Comparison of ENCODE assay signal across 8 cellular contexts in genomic region chr2:138503652-138504051, GRCh38. TPM values are rescaled to one million over a fixed set of nuclear protein-coding genes. Genes with fewer than 3 reads are reported as not detected.
DNase-seq lines count a peak whose midpoint lies in the region; ATAC-seq, FAIRE-seq and TF ChIP-seq lines count a peak whose summit lies in the region.

No MANE protein-coding gene starts in this region.

- peaks cover 66% of the 10 kb centered on the region for H3K79me2 ChIP-seq in PC-9 (ENCODE audit: low read depth)
- peaks cover 54% of the 10 kb centered on the region for H3K79me2 ChIP-seq in endothelial cell of umbilical vein (ENCODE audit: control insufficient read depth, insufficient read depth, low read length)

- FAIRE-seq in endothelial cell of umbilical vein (lab: Jason Lieb, UNC), result no peak

- H3K27me3 ChIP-seq in PC-9 (ENCODE audit: insufficient read depth, low read depth) (no peaks in the 10 kb centered on the region), endothelial cell of umbilical vein (ENCODE audit: control insufficient read depth in 2 of 2, insufficient read depth in 2 of 2, low read length in 2 of 2) (no peaks in the 10 kb centered on the region)

- H3K4me2 ChIP-seq in PC-9, result peak overlapping the region; percentile 92
- peak overlapping the region; percentile 89 for H3K4me2 ChIP-seq in endothelial cell of umbilical vein (ENCODE audit: insufficient read depth, low read length)

- H3K4me1 ChIP-seq in PC-9 (replicated peaks; ENCODE audit: insufficient read depth) (peaks cover 41% of the 10 kb centered on the region), endothelial cell of umbilical vein (ENCODE audit: control insufficient read depth, extremely low read depth, insufficient read depth, low read length) (peaks cover 26% of the 10 kb centered on the region)

- H3K27ac ChIP-seq in PC-9 (peak overlapping the region; percentile 62), endothelial cell of umbilical vein (ENCODE audit: insufficient read depth, low read depth, low read length) (no peak overlapping the region)

- H3K9me3 ChIP-seq in PC-9 (ENCODE audit: insufficient read depth, low read depth) (no peaks in the 10 kb centered on the region), endothelial cell of umbilical vein (replicated peaks; ENCODE audit: control insufficient read depth, insufficient read depth, low read length) (no peaks in the 10 kb centered on the region)

- ATAC-seq in HG03378 (IDR thresholded peaks at IDR 0.05; ENCODE audit: unreplicated experiment), result no peak
- ATAC-seq in HG03457 (IDR thresholded peaks at IDR 0.05; ENCODE audit: unreplicated experiment), result no peak
- no peak for ATAC-seq in GM18867 (IDR thresholded peaks at IDR 0.05; ENCODE audit: unreplicated experiment)

- no peak overlapping the region for H2AFZ ChIP-seq in PC-9
- H2AFZ ChIP-seq in endothelial cell of umbilical vein (ENCODE audit: low read depth, low read length), result no peak overlapping the region

- no peaks in the 10 kb centered on the region for H3K9me1 ChIP-seq in endothelial cell of umbilical vein (replicated peaks; ENCODE audit: control insufficient read depth, extremely low read depth, insufficient read depth, low read length)

- H3F3A ChIP-seq in PC-9 (ENCODE audit: insufficient read depth, low read depth), result peaks cover 22% of the 10 kb centered on the region; the same call in 1 of the 2 replicates

- BruUV-seq in PC-9 (replicated peaks; lab: Mats Ljungman, UMichigan) (no TSS peak), endothelial cell of umbilical vein (replicated peaks; lab: Mats Ljungman, UMichigan) (no TSS peak)

- H4K20me1 ChIP-seq in PC-9 (ENCODE audit: insufficient read depth), result no peaks in the 10 kb centered on the region; the same call in 1 of the 2 replicates
- H4K20me1 ChIP-seq in endothelial cell of umbilical vein (replicated peaks; ENCODE audit: control insufficient read depth, extremely low read depth, insufficient read depth, low read length), result peaks cover 4% of the 10 kb centered on the region

- no peaks in the 10 kb centered on the region for H3K36me3 ChIP-seq in PC-9 (ENCODE audit: low read depth)
- no peaks in the 10 kb centered on the region for H3K36me3 ChIP-seq in endothelial cell of umbilical vein (ENCODE audit: control insufficient read depth in 2 of 2, extremely low read depth in 1 of 2, insufficient read depth in 2 of 2, low read length in 2 of 2)

- POLR2A ChIA-PET in PC-9 (lab: Charles Lee; ENCODE audit: unreplicated experiment), result no interaction called here
- POLR2A ChIA-PET in endothelial cell of umbilical vein (lab: Charles Lee), result no interaction called here

- CTCF ChIA-PET in PC-9 (lab: Charles Lee), result no interaction called here
- CTCF ChIA-PET in endothelial cell of umbilical vein (lab: Charles Lee), result interaction anchor here (0.9 to 2.6 kb wide), 3 partner anchors 10 to 18 kb away, joined by 3 to 7 read pairs (median 5); no protein-coding TSS in a partner anchor

- 0 out of 2 replicates have a peak, but pooled peaks cover 4% of the 10 kb centered on the region for H3K9me2 ChIP-seq in PC-9 (ENCODE audit: insufficient read depth)

- H3K4me3 ChIP-seq in PC-9, result peak overlapping the region; percentile 61
- H3K4me3 ChIP-seq in endothelial cell of umbilical vein (replicated peaks in 1 of 3; ENCODE audit: insufficient read depth in 1 of 3, low read depth in 1 of 3, low read length in 3 of 3), result peak overlapping the region in 1 of 3 experiments; percentile 96
- peak overlapping the region; percentile 80 for H3K4me3 ChIP-seq in skeletal muscle cell (ENCODE audit: low read depth, low read length)

- TF ChIP-seq CTCF in PC-9 (conservative IDR thresholded peaks at IDR 0.05) (no peak), endothelial cell of umbilical vein (IDR thresholded peaks at IDR 0.05; ENCODE audit: extremely low read depth in 1 of 2, insufficient read depth in 1 of 2, low read depth in 1 of 2, low read length in 2 of 2) (no peak)

- no peak for TF ChIP-seq POLR2A in endothelial cell of umbilical vein (IDR thresholded peaks at IDR 0.05; ENCODE audit: low read depth, low read length)

- intact Hi-C loops in PC-9 (cut with micrococcal nuclease; ENCODE audit: unreplicated experiment), result loop anchor here (5.0 to 10.0 kb wide), 4 partner anchors 81 to 541 kb away; partner anchors contain the start of genes HNMT and NXPH2
- intact Hi-C loops in endothelial cell of umbilical vein (cut with micrococcal nuclease), result loop anchor here (2.0 to 10.0 kb wide), 5 partner anchors 104 to 593 kb away; partner anchors contain the start of gene NXPH2

- dilution Hi-C loops in endothelial cell of umbilical vein (cut with MboI; ENCODE audit: extremely low pct_ligation_motif_present, low sequenced_read_pairs), result no loop called here

- DNase-seq in DMS 273 (lab: John Stamatoyannopoulos, UW; ENCODE audit: unreplicated experiment) (peak; percentile 11), DMS 273 treated with DMSO at 0.1 percent for 48 hours (lab: John Stamatoyannopoulos, UW) (no peak), PC-9 (no peak), endothelial cell of umbilical vein (ENCODE audit: low read depth, low spot score) (no peak), skeletal muscle cell (ENCODE audit: low read depth) (no peak)

- H3K9ac ChIP-seq in endothelial cell of umbilical vein (replicated peaks; ENCODE audit: extremely low read depth, insufficient read depth, low read length), result no peak overlapping the region

TF ChIP-seq in endothelial cell of umbilical vein, 7 proteins besides CTCF, POLR2A, EP300 and RAD21:
- TF ChIP-seq POLR2AphosphoS5 (IDR thresholded peaks at IDR 0.05; ENCODE audit: insufficient read depth, low read depth, low read length) (no peak), MYC (IDR thresholded peaks at IDR 0.05; ENCODE audit: low read depth, low read length) (no peak), FOS (IDR thresholded peaks at IDR 0.05; ENCODE audit: borderline replicate concordance, insufficient read depth, low read length) (no peak), MAX (IDR thresholded peaks at IDR 0.05; ENCODE audit: insufficient read depth, insufficient read length) (no peak), GATA2 (IDR thresholded peaks at IDR 0.05; ENCODE audit: insufficient read depth, insufficient read length, low read depth, low read length) (no peak), EZH2 (IDR thresholded peaks at IDR 0.05; ENCODE audit: borderline replicate concordance, low read depth, low read length, severe bottlenecking) (no peak)
TF ChIP-seq in endothelial cell of umbilical vein: peak in this region for 0.

RNA-seq across cellular contexts. Expression of gene SPOPL, which starts 2.1 kb away (rescaled TPM):
- total RNA-seq in PC-9 (2021) (20.6 and 21.0 TPM in 2 replicates), endothelial cell of umbilical vein (14.9 and 17.4 TPM in 2 replicates)
- polyA plus RNA-seq in endothelial cell of umbilical vein, result 2.0 and 3.1 TPM in 2 replicates
- polyA plus RNA-seq in endothelial cell of umbilical vein (2011; cell fraction: cytosol; rRNA removed), result 5.2 and 5.7 TPM in 2 replicates
- polyA plus RNA-seq in endothelial cell of umbilical vein (2011; cell fraction: nucleus; rRNA removed), result 9.4 and 12.4 TPM in 2 replicates
- 7.6 and 10.0 TPM in 2 replicates for polyA plus RNA-seq in endothelial cell of umbilical vein (2012)
- 10.8 and 12.0 TPM in 2 replicates for polyA minus RNA-seq in endothelial cell of umbilical vein
- polyA minus RNA-seq in endothelial cell of umbilical vein (2011; cell fraction: cytosol; rRNA and poly(A)+ RNA removed), result 5.3 TPM
- 20.5 and 30.4 TPM in 2 replicates for polyA minus RNA-seq in endothelial cell of umbilical vein (2011; cell fraction: nucleus; rRNA and poly(A)+ RNA removed)
